In the genomic region with DNA sequence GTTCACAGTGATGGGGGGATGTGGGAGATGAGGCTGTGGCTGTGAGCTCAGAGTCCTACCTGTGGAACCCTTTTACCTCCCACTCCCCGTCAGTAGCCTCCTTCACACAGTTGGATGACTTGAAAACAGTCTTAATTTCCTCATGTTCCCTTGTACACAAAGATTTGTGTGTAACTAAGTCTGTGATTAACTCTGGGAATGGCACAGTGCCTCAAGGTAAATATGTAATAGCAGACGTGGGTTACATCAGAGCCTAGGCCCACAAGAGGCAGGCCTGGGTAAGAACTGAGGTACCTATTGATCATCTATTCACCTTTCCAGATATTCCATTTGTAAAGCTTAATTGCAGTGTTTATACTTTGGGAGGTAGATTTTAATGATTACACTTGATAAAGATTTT, we compare ENCODE assay signal across 19 cellular contexts. TPM values are rescaled to one million over a fixed set of nuclear protein-coding genes. Genes with fewer than 3 reads are reported as not detected.
DNase-seq lines count a peak whose midpoint lies in the region; ATAC-seq and TF ChIP-seq lines count a peak whose summit lies in the region.
"Had no signal": no experiment of that assay in that cellular context is flagged by ENCODE, and none has a peak within 500 bp of the region (broad histone marks: within the 10 kb centered on the region; RNA-seq: fewer than 3 reads in every experiment).

No MANE protein-coding gene starts in this region.

- H3K9me3 ChIP-seq in IMR-90 (ENCODE audit: control insufficient read depth, insufficient read depth, low read length): no peaks in the 10 kb centered on the region
- H3K9me3 ChIP-seq: BE2C had no signal

- TF ChIP-seq POLR2A in IMR-90 (IDR thresholded peaks at IDR 0.05; ENCODE audit: low read depth, low read length): no peak

- no peak overlapping the region for H2BK120ac ChIP-seq in IMR-90 (ENCODE audit: low read depth, low read length)

- no peak overlapping the region for H3K4ac ChIP-seq in IMR-90 (ENCODE audit: low read depth, low read length)

- no peaks in the 10 kb centered on the region for H3K27me3 ChIP-seq in IMR-90 (ENCODE audit: control insufficient read depth, insufficient read depth, low read length)
- H3K27me3 ChIP-seq: BE2C had no signal

- DNase-seq in stimulated activated naive CD8-positive, alpha-beta T cell treated with anti-CD3 and anti-CD28 coated beads, Interleukin-15, Interleukin-2, amounts not matched to agents 100 U/mL and 50 U/mL, for 24 hours: no peak
- DNase-seq in IMR-90: no peak
- DNase-seq in activated T-helper 2 cell treated with anti-CD3 and anti-CD28 coated beads, Interferon-gamma antibody, Interleukin-2, Interleukin-4, amounts not matched to agents 10 μg/mL and 5 μg/mL and 100 μg/mL, durations not matched to agents 14 hours and 24 hours and 36 hours (ENCODE audit: low spot score): no peak
- no peak for DNase-seq in stimulated activated naive B cell treated with anti-CD40 and anti-IgM and Interleukin-4, amounts not matched to agents 10 μg/mL and 1 μg/mL and 100 μg/mL, for 72 hours
- DNase-seq in caudate nucleus (lab: John Stamatoyannopoulos, UW): no peak
- no peak for DNase-seq in effector CD8-positive, alpha-beta T cell (lab: John Stamatoyannopoulos, UW)
- DNase-seq: ACHN; BE2C; C1 segment of cervical spinal cord; CD4-positive, CD25-positive, alpha-beta regulatory T cell; DMS153; DMS79; GDM1; GM23248; HCEC 1CT; KG1 had no signal

- no peak for ATAC-seq in stimulated activated naive CD8-positive, alpha-beta T cell treated with anti-CD3 and anti-CD28 coated beads, Interleukin-15, Interleukin-2, amounts not matched to agents 100 U/mL and 50 U/mL, for 24 hours
- no peak for ATAC-seq in IMR-90 (ENCODE audit: low read depth)
- ATAC-seq in stimulated activated naive B cell treated with anti-CD40 and anti-IgM and Interleukin-4, amounts not matched to agents 10 μg/mL and 1 μg/mL and 100 μg/mL, for 72 hours (replicated peaks): no peak
- no peak for ATAC-seq in HG03280 (IDR thresholded peaks at IDR 0.05; ENCODE audit: unreplicated experiment)

- H3K36me3 Mint-ChIP-seq in stimulated activated naive CD8-positive, alpha-beta T cell treated with anti-CD3 and anti-CD28 coated beads, Interleukin-15, Interleukin-2, amounts not matched to agents 100 ng/mL and 50 ng/mL, for 24 hours (ENCODE audit: low read depth): no peaks in the 10 kb centered on the region
- H3K36me3 Mint-ChIP-seq in activated T-helper 2 cell treated with anti-CD3 and anti-CD28 coated beads, Interferon-gamma antibody, Interleukin-2, Interleukin-4, amounts not matched to agents 10 μg/mL and 5 μg/mL and 100 μg/mL, durations not matched to agents 14 hours and 24 hours and 36 hours (ENCODE audit: low read depth): peaks cover 7% of the 10 kb centered on the region
- peaks cover 6% of the 10 kb centered on the region in 2 donors for H3K36me3 Mint-ChIP-seq in stimulated activated naive B cell treated with anti-CD40 and anti-IgM and Interleukin-4, amounts not matched to agents 10 μg/mL and 1 μg/mL and 100 μg/mL, for 72 hours
- H3K36me3 Mint-ChIP-seq: CD4-positive, CD25-positive, alpha-beta regulatory T cell had no signal

- no peak for TF ChIP-seq CTCF in IMR-90 (conservative IDR thresholded peaks at IDR 0.05; ENCODE audit: low read depth, low read length)

- no peak overlapping the region for H3K4me3 Mint-ChIP-seq in stimulated activated naive CD8-positive, alpha-beta T cell treated with anti-CD3 and anti-CD28 coated beads, Interleukin-15, Interleukin-2, amounts not matched to agents 100 ng/mL and 50 ng/mL, for 24 hours
- no peak overlapping the region for H3K4me3 Mint-ChIP-seq in activated T-helper 2 cell treated with anti-CD3 and anti-CD28 coated beads, Interferon-gamma antibody, Interleukin-2, Interleukin-4, amounts not matched to agents 10 μg/mL and 5 μg/mL and 100 μg/mL, durations not matched to agents 14 hours and 24 hours and 36 hours (ENCODE audit: low read depth)
- H3K4me3 Mint-ChIP-seq in stimulated activated naive B cell treated with anti-CD40 and anti-IgM and Interleukin-4, amounts not matched to agents 10 μg/mL and 1 μg/mL and 100 μg/mL, for 72 hours: no peak overlapping the region
- H3K4me3 Mint-ChIP-seq: CD4-positive, CD25-positive, alpha-beta regulatory T cell had no signal

- H3K56ac ChIP-seq in IMR-90 (ENCODE audit: extremely low read depth, insufficient read depth, low read length): no peak overlapping the region

- dilution Hi-C loops in IMR-90 (cut with HindIII; ENCODE audit: low sequenced_read_pairs, unreplicated experiment): no loop called here

- H3K27me3 Mint-ChIP-seq in stimulated activated naive CD8-positive, alpha-beta T cell treated with anti-CD3 and anti-CD28 coated beads, Interleukin-15, Interleukin-2, amounts not matched to agents 100 ng/mL and 50 ng/mL, for 24 hours: peaks cover 10% of the 10 kb centered on the region
- H3K27me3 Mint-ChIP-seq in activated T-helper 2 cell treated with anti-CD3 and anti-CD28 coated beads, Interferon-gamma antibody, Interleukin-2, Interleukin-4, amounts not matched to agents 10 μg/mL and 5 μg/mL and 100 μg/mL, durations not matched to agents 14 hours and 24 hours and 36 hours (ENCODE audit: low read depth): peaks cover 10% of the 10 kb centered on the region
- H3K27me3 Mint-ChIP-seq in stimulated activated naive B cell treated with anti-CD40 and anti-IgM and Interleukin-4, amounts not matched to agents 10 μg/mL and 1 μg/mL and 100 μg/mL, for 72 hours: peaks cover under 1 to 12% of the 10 kb centered on the region in 2 donors

- peaks cover 1% of the 10 kb centered on the region for H3K9me3 Mint-ChIP-seq in stimulated activated naive CD8-positive, alpha-beta T cell treated with anti-CD3 and anti-CD28 coated beads, Interleukin-15, Interleukin-2, amounts not matched to agents 100 ng/mL and 50 ng/mL, for 24 hours
- H3K9me3 Mint-ChIP-seq in activated T-helper 2 cell treated with anti-CD3 and anti-CD28 coated beads, Interferon-gamma antibody, Interleukin-2, Interleukin-4, amounts not matched to agents 10 μg/mL and 5 μg/mL and 100 μg/mL, durations not matched to agents 14 hours and 24 hours and 36 hours: peaks cover 24% of the 10 kb centered on the region
- peaks cover 5% of the 10 kb centered on the region in 2 donors for H3K9me3 Mint-ChIP-seq in stimulated activated naive B cell treated with anti-CD40 and anti-IgM and Interleukin-4, amounts not matched to agents 10 μg/mL and 1 μg/mL and 100 μg/mL, for 72 hours

- H3K4me1 ChIP-seq in IMR-90 (ENCODE audit: control insufficient read depth, insufficient read depth, low read length): no peaks in the 10 kb centered on the region; the same call in 1 of the 2 replicates
- H3K4me1 ChIP-seq: BE2C had no signal

- no peaks in the 10 kb centered on the region for H3K79me1 ChIP-seq in IMR-90 (ENCODE audit: low read depth in 1 of 2, low read length in 2 of 2)

- H3K4me2 ChIP-seq in IMR-90 (ENCODE audit: low read depth, low read length): no peak overlapping the region

- H4K91ac ChIP-seq in IMR-90 (ENCODE audit: insufficient read depth, low read depth, low read length): no peak overlapping the region; the same call in 1 of the 2 replicates

- no TSS peak for BruUV-seq in IMR-90 (replicated peaks; lab: Mats Ljungman, UMichigan)

- H3K14ac ChIP-seq in IMR-90 (replicated peaks; ENCODE audit: low read depth, low read length): no peak overlapping the region

- POLR2A ChIA-PET in IMR-90 (lab: Charles Lee; ENCODE audit: unreplicated experiment): no interaction called here

- no CpG with 5 or more reads among the region's 2 CpGs for WGBS in IMR-90 (ENCODE audit: extremely low coverage in 2 of 2, insufficient read length in 1 of 2), 2 experiments

- in situ Hi-C loops in IMR-90 (cut with MboI; ENCODE audit: low sequenced_read_pairs): loop anchor here (25.0 kb wide), 2 partner anchors 174 to 549 kb away; no protein-coding TSS in a partner anchor

- H2BK15ac ChIP-seq in IMR-90 (ENCODE audit: low read depth, low read length): peak overlapping the region; percentile 57; the same call in 1 of the 3 replicates

- H4K5ac ChIP-seq in IMR-90 (ENCODE audit: low read depth, low read length): no peak overlapping the region

- peak overlapping the region; percentile 19 for H3K27ac Mint-ChIP-seq in stimulated activated naive CD8-positive, alpha-beta T cell treated with anti-CD3 and anti-CD28 coated beads, Interleukin-15, Interleukin-2, amounts not matched to agents 100 ng/mL and 50 ng/mL, for 24 hours
- H3K27ac Mint-ChIP-seq in activated T-helper 2 cell treated with anti-CD3 and anti-CD28 coated beads, Interferon-gamma antibody, Interleukin-2, Interleukin-4, amounts not matched to agents 10 μg/mL and 5 μg/mL and 100 μg/mL, durations not matched to agents 14 hours and 24 hours and 36 hours: peak overlapping the region; percentile 64
- peak overlapping the region; percentile 70 for H3K27ac Mint-ChIP-seq in stimulated activated naive B cell treated with anti-CD40 and anti-IgM and Interleukin-4, amounts not matched to agents 10 μg/mL and 1 μg/mL and 100 μg/mL, for 72 hours
- H3K27ac Mint-ChIP-seq: CD4-positive, CD25-positive, alpha-beta regulatory T cell had no signal

- H3K23ac ChIP-seq in IMR-90 (ENCODE audit: low read depth, low read length): no peak overlapping the region

- H2AK9ac ChIP-seq in IMR-90 (replicated peaks; ENCODE audit: low read depth, low read length, poor library complexity): no peak overlapping the region

- H4K8ac ChIP-seq in IMR-90 (ENCODE audit: low read depth in 2 of 2, low read length in 2 of 2): no peak overlapping the region

- no peak overlapping the region for H3K9ac ChIP-seq in IMR-90 (ENCODE audit: low read depth, low read length)
- H3K9ac ChIP-seq: GM23248 had no signal

- H3K4me3 ChIP-seq in IMR-90 (ENCODE audit: insufficient read depth, low read depth, low read length): no peak overlapping the region
- H3K4me3 ChIP-seq: GM23248 had no signal

- no peak for TF ChIP-seq RAD21 in IMR-90 (IDR thresholded peaks at IDR 0.05; ENCODE audit: low read length)

- H3K4me1 Mint-ChIP-seq in stimulated activated naive CD8-positive, alpha-beta T cell treated with anti-CD3 and anti-CD28 coated beads, Interleukin-15, Interleukin-2, amounts not matched to agents 100 ng/mL and 50 ng/mL, for 24 hours (ENCODE audit: low read depth): peaks cover 4% of the 10 kb centered on the region
- H3K4me1 Mint-ChIP-seq in activated T-helper 2 cell treated with anti-CD3 and anti-CD28 coated beads, Interferon-gamma antibody, Interleukin-2, Interleukin-4, amounts not matched to agents 10 μg/mL and 5 μg/mL and 100 μg/mL, durations not matched to agents 14 hours and 24 hours and 36 hours (ENCODE audit: low read depth): peaks cover 36% of the 10 kb centered on the region
- H3K4me1 Mint-ChIP-seq in stimulated activated naive B cell treated with anti-CD40 and anti-IgM and Interleukin-4, amounts not matched to agents 10 μg/mL and 1 μg/mL and 100 μg/mL, for 72 hours: peaks cover 0 to 22% of the 10 kb centered on the region in 2 donors

- no peaks in the 10 kb centered on the region for H3K9me1 ChIP-seq in IMR-90 (ENCODE audit: insufficient read depth, low read length)

- H2BK20ac ChIP-seq in IMR-90 (ENCODE audit: low read depth, low read length): no peak overlapping the region

- CTCF ChIA-PET in IMR-90 (lab: Yijun Ruan, JAX): no interaction called here

- no peak overlapping the region for H3K18ac ChIP-seq in IMR-90 (ENCODE audit: low read depth, low read length)

- H2BK5ac ChIP-seq in IMR-90 (ENCODE audit: low read depth, low read length, poor library complexity, severe bottlenecking): no peak overlapping the region

- intact Hi-C loops in IMR-90 (cut with micrococcal nuclease): no loop called here
- intact Hi-C loops in activated T-helper 2 cell treated with anti-CD3 and anti-CD28 coated beads, Interferon-gamma antibody, Interleukin-2, Interleukin-4, amounts not matched to agents 10 μg/mL and 5 μg/mL and 100 μg/mL, durations not matched to agents 14 hours and 24 hours and 36 hours (cut with micrococcal nuclease): loop anchor here (10.0 kb wide), 2 partner anchors 259 to 391 kb away; no protein-coding TSS in a partner anchor

- no peak overlapping the region for H2AK5ac ChIP-seq in IMR-90 (ENCODE audit: low read depth, low read length)

- H3K27ac ChIP-seq in IMR-90 (ENCODE audit: insufficient read depth, low read length) (no peak overlapping the region), caudate nucleus (ENCODE audit: low read depth, low read length) (no peak overlapping the region)
- H3K27ac ChIP-seq: GM23248 had no signal

- no peaks in the 10 kb centered on the region for H3K36me3 ChIP-seq in IMR-90 (ENCODE audit: control insufficient read depth, insufficient read depth, low read length)
- H3K36me3 ChIP-seq: BE2C had no signal

- H4K20me1 ChIP-seq in IMR-90 (ENCODE audit: insufficient read depth, low read length): no peaks in the 10 kb centered on the region

- H2AFZ ChIP-seq in IMR-90 (replicated peaks; ENCODE audit: low read length, poor library complexity): no peak overlapping the region
- H2AFZ ChIP-seq: GM23248 had no signal

RNA-seq across cellular contexts. Expression of gene IGF1, which starts 5.8 kb away (rescaled TPM):
- under 0.01 and 0.28 TPM in 2 replicates for total RNA-seq in IMR-90 (2012; rRNA removed)
- polyA plus RNA-seq in IMR-90 (2012; rRNA removed): 0.12 and 0.19 TPM in 2 replicates
- polyA plus RNA-seq in IMR-90 (2012; cell fraction: cytosol; rRNA removed): 0.19 TPM in 1 of 2 replicates, not detected in the other
- polyA plus RNA-seq in IMR-90 (2012; cell fraction: nucleus; rRNA removed; ENCODE audit: low replicate concordance): 0.16 TPM in 1 of 2 replicates, not detected in the other
- 1.6 and 2.0 TPM in 2 replicates for total RNA-seq in activated T-helper 2 cell treated with anti-CD3 and anti-CD28 coated beads, Interferon-gamma antibody, Interleukin-2, Interleukin-4, amounts not matched to agents 10 μg/mL and 5 μg/mL and 100 μg/mL, durations not matched to agents 14 hours and 24 hours and 36 hours
- total RNA-seq: CD4-positive, CD25-positive, alpha-beta regulatory T cell; Daoy had no signal
- polyA plus RNA-seq: CD4-positive, CD25-positive, alpha-beta regulatory T cell had no signal

Comparison
In these comparisons a context has a peak if more than half of its experiments do, and no peak if none do; other contexts are left out.
1. H3K27ac Mint-ChIP-seq: peak in every context shown above with its lines; median percentile 70 in stimulated activated naive B cell treated with anti-CD40 and anti-IgM and Interleukin-4, amounts not matched to agents 10 μg/mL and 1 μg/mL and 100 μg/mL, for 72 hours; 64 in activated T-helper 2 cell treated with anti-CD3 and anti-CD28 coated beads, Interferon-gamma antibody, Interleukin-2, Interleukin-4, amounts not matched to agents 10 μg/mL and 5 μg/mL and 100 μg/mL, durations not matched to agents 14 hours and 24 hours and 36 hours; 19 in stimulated activated naive CD8-positive, alpha-beta T cell treated with anti-CD3 and anti-CD28 coated beads, Interleukin-15, Interleukin-2, amounts not matched to agents 100 ng/mL and 50 ng/mL, for 24 hours.